In genomic region chr14:75905505-75905904, GRCh38 we compare ENCODE assay signal across 9 cellular contexts.
DNase-seq lines count a peak whose midpoint lies in the region; ATAC-seq, FAIRE-seq and TF ChIP-seq lines count a peak whose summit lies in the region.
"Had no signal": no experiment of that assay in that cellular context is flagged by ENCODE, and none has a peak within 500 bp of the region (broad histone marks: within the 10 kb centered on the region; RNA-seq: fewer than 3 reads in every experiment).

No MANE protein-coding gene starts in this region.

- H3K9ac ChIP-seq in kidney (ENCODE audit: low read length in 2 of 2) = no peak overlapping the region

- FAIRE-seq in kidney (lab: Jason Lieb, UNC) = no peak

- H3K4me3 ChIP-seq in BE2C (ENCODE audit: low read depth, low read length) = no peak overlapping the region
- no peak overlapping the region for H3K4me3 ChIP-seq in kidney (ENCODE audit: low read length in 2 of 2)

- BruUV-seq in Calu3 (replicated peaks; lab: Mats Ljungman, UMichigan) = no TSS peak

- intact Hi-C loops in Calu3 (cut with micrococcal nuclease; ENCODE audit: unreplicated experiment) = loop anchor here (10.0 kb wide), 1 partner anchor 479 kb away; no protein-coding TSS in a partner anchor
- intact Hi-C loops in kidney (cut with DNase I) = no loop called here

- H3K27me3 Mint-ChIP-seq in Calu3 (ENCODE audit: unreplicated experiment) (no peaks in the 10 kb centered on the region), nephron (ENCODE audit: low read depth) (no peaks in the 10 kb centered on the region)

- H3K4me1 Mint-ChIP-seq in Calu3 (ENCODE audit: low read depth, unreplicated experiment) (peaks cover 12% of the 10 kb centered on the region), nephron (peaks cover 67% of the 10 kb centered on the region)
- H3K4me1 Mint-ChIP-seq: CD8-positive, alpha-beta memory T cell had no signal

- no peaks in the 10 kb centered on the region for H3K27me3 ChIP-seq in BE2C

- H3K27ac Mint-ChIP-seq in Calu3 (ENCODE audit: unreplicated experiment) = no peak overlapping the region
- H3K27ac Mint-ChIP-seq in nephron = peak overlapping the region; percentile 83 to 85 (median 85)

- H3K27ac ChIP-seq in kidney (ENCODE audit: low read depth in 2 of 2, low read length in 2 of 2) = no peak overlapping the region

- H3K36me3 Mint-ChIP-seq in Calu3 (ENCODE audit: insufficient read depth, unreplicated experiment) (peaks cover 6% of the 10 kb centered on the region), nephron (ENCODE audit: low read depth) (peaks cover 7% of the 10 kb centered on the region)

- TF ChIP-seq POLR2A in erythroblast (IDR thresholded peaks at IDR 0.05; ENCODE audit: low read length) = no peak

- no peaks in the 10 kb centered on the region for H3K36me3 ChIP-seq in BE2C
- peaks cover 3 to 5% of the 10 kb centered on the region in 2 donors for H3K36me3 ChIP-seq in kidney (ENCODE audit: control insufficient read depth in 1 of 2, insufficient read depth in 2 of 2, low read length in 2 of 2)

- no peak overlapping the region for H3K4me3 Mint-ChIP-seq in Calu3 (ENCODE audit: low read depth, unreplicated experiment)
- H3K4me3 Mint-ChIP-seq in nephron = peak overlapping the region in 1 of 3 experiments; percentile 4
- H3K4me3 Mint-ChIP-seq: CD8-positive, alpha-beta memory T cell had no signal

- DNase-seq in Calu3 = peak; percentile 2
- DNase-seq in NCI-H69 (lab: John Stamatoyannopoulos, UW) = peak; percentile 31
- DNase-seq in erythroblast (lab: John Stamatoyannopoulos, UW) = peak; percentile 5 to 12
- no peak for DNase-seq in T1000 (lab: John Stamatoyannopoulos, UW)
- DNase-seq in BE2C = no peak
- DNase-seq in kidney = no peak
- DNase-seq: CD8-positive, alpha-beta memory T cell had no signal

- no peak for ATAC-seq in HG02798 (IDR thresholded peaks at IDR 0.05; ENCODE audit: poor library complexity, unreplicated experiment)

- H3K9me3 Mint-ChIP-seq in Calu3 (ENCODE audit: low read depth, unreplicated experiment) = no peaks in the 10 kb centered on the region
- H3K9me3 Mint-ChIP-seq in nephron = no peaks in the 10 kb centered on the region
- H3K9me3 Mint-ChIP-seq: CD8-positive, alpha-beta memory T cell had no signal

- no peaks in the 10 kb centered on the region for H3K9me3 ChIP-seq in BE2C
- H3K9me3 ChIP-seq in kidney (ENCODE audit: control insufficient read depth in 1 of 2, low read length in 2 of 2) = no peaks in the 10 kb centered on the region

- CTCF ChIA-PET in Calu3 (lab: Charles Lee) = interaction anchor here (0.7 to 1.2 kb wide), 4 partner anchors 25 to 77 kb away, joined by 3 to 5 read pairs (median 3); no protein-coding TSS in a partner anchor

- TF ChIP-seq CTCF in Calu3 (IDR thresholded peaks at IDR 0.05; ENCODE audit: unreplicated experiment) = no peak
- no peak for TF ChIP-seq CTCF in nephron (IDR thresholded peaks at IDR 0.05; ENCODE audit: unreplicated experiment in 3 of 3)
- TF ChIP-seq CTCF in BE2C (IDR thresholded peaks at IDR 0.05; ENCODE audit: low read depth, low read length) = no peak
- no peak for TF ChIP-seq CTCF in kidney (IDR thresholded peaks at IDR 0.05; ENCODE audit: borderline replicate concordance, extremely low read depth, insufficient read depth)

- H3K4me1 ChIP-seq in BE2C (peaks cover 4% of the 10 kb centered on the region), kidney (ENCODE audit: control insufficient read depth in 1 of 2, insufficient read depth in 1 of 2, low read depth in 1 of 2, low read length in 2 of 2) (no peaks in the 10 kb centered on the region)

Comparison
In these comparisons a context has a peak if more than half of its experiments do, and no peak if none do; other contexts are left out.
1. DNase-seq: peak in Calu3 (single experiment), NCI-H69 (single experiment) and erythroblast (2 of 2); none in T1000 (single experiment), BE2C (single experiment) and kidney (single experiment).